Comparison of ENCODE assay signal across 14 cellular contexts in the genomic region with DNA sequence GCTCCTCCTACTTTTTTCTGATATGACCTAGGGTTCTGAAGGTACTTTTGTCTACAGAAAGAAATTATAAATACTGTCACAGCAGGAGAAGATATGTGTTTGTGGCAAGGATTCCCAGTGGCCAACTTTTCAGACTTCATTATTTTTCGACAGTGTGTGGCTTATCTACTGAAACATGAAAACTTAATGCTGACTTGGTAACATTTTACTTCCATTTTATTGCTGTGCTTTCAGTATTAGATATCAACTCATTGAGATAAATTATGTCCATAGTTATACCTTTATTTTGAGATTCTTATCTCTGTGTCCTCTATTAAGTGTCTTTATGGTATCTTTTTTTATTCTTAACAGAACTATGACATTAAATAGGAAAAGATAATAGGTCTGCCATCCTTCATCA.
A peak's percentile ranks its signal among the peaks of the same experiment; 100 is the strongest.
DNase-seq lines count a peak whose midpoint lies in the region; ATAC-seq and TF ChIP-seq lines count a peak whose summit lies in the region.
"Had no signal": no experiment of that assay in that cellular context is flagged by ENCODE, and none has a peak within 500 bp of the region (broad histone marks: within the 10 kb centered on the region; RNA-seq: fewer than 3 reads in every experiment).

No MANE protein-coding gene starts in this region.

- intact Hi-C loops in OCI-LY7 (cut with micrococcal nuclease; ENCODE audit: unreplicated experiment) = no loop called here
- intact Hi-C loops in body of pancreas (cut with DNase I) = no loop called here

- H3K4me1 ChIP-seq in ACC112 (ENCODE audit: control insufficient read depth, insufficient read depth, low read length, unreplicated experiment) (peaks cover 16% of the 10 kb centered on the region), HUES6 (ENCODE audit: control insufficient read depth, insufficient read depth, low read length) (peaks cover 42% of the 10 kb centered on the region), OCI-LY7 (ENCODE audit: insufficient read depth, low read length, poor library complexity, severe bottlenecking) (no peaks in the 10 kb centered on the region), endodermal cell (ENCODE audit: control insufficient read depth, insufficient read depth, low read length) (no peaks in the 10 kb centered on the region), body of pancreas (no peaks in the 10 kb centered on the region)
- H3K4me1 ChIP-seq: Caco-2 had no signal

- no peaks in the 10 kb centered on the region for H3K36me3 ChIP-seq in ACC112 (ENCODE audit: insufficient read depth, low read length)
- H3K36me3 ChIP-seq in HUES6 (ENCODE audit: control insufficient read depth, insufficient read depth, low read length) = no peaks in the 10 kb centered on the region
- H3K36me3 ChIP-seq in OCI-LY7 (ENCODE audit: insufficient read depth, low read length) = no peaks in the 10 kb centered on the region
- H3K36me3 ChIP-seq in endodermal cell (ENCODE audit: control insufficient read depth, insufficient read depth, low read length) = no peaks in the 10 kb centered on the region
- no peaks in the 10 kb centered on the region for H3K36me3 ChIP-seq in body of pancreas (replicated peaks in 1 of 2; ENCODE audit: insufficient read depth in 1 of 2, low read depth in 2 of 2)

- DNase-seq in OCI-LY7 (ENCODE audit: low spot score) (no peak), nephron progenitor cell (no peak), COLO668 (lab: John Stamatoyannopoulos, UW; ENCODE audit: unreplicated experiment) (no peak), endodermal cell (no peak), body of pancreas (no peak)
- DNase-seq: Caco-2; CD8-positive, alpha-beta T cell; DMS53; GF-D8; HCEC 1CT; KG1 had no signal

- H3K27ac Mint-ChIP-seq in nephron progenitor cell = peak overlapping the region; percentile 67
- no peak overlapping the region for H3K27ac Mint-ChIP-seq in endodermal cell
- H3K27ac Mint-ChIP-seq: CD14-positive monocyte; CD8-positive, alpha-beta T cell had no signal

- H3K27me3 ChIP-seq in ACC112 (ENCODE audit: insufficient read depth, low read length) = no peaks in the 10 kb centered on the region
- no peaks in the 10 kb centered on the region for H3K27me3 ChIP-seq in HUES6 (ENCODE audit: control insufficient read depth, insufficient read depth, low read length)
- H3K27me3 ChIP-seq in endodermal cell (ENCODE audit: control insufficient read depth, insufficient read depth, low read length, poor library complexity, severe bottlenecking) = no peaks in the 10 kb centered on the region
- H3K27me3 ChIP-seq in body of pancreas = no peaks in the 10 kb centered on the region

- H3K9me2 ChIP-seq in OCI-LY7 (ENCODE audit: insufficient read depth, low read length) = no peaks in the 10 kb centered on the region

- H4K20me1 ChIP-seq in OCI-LY7 (ENCODE audit: insufficient read depth, low read length) = no peaks in the 10 kb centered on the region

- TF ChIP-seq POLR2A in body of pancreas (IDR thresholded peaks at IDR 0.05) = no peak

- TF ChIP-seq CTCF in OCI-LY7 (conservative IDR thresholded peaks at IDR 0.05; ENCODE audit: low read length) (no peak), nephron progenitor cell (IDR thresholded peaks at IDR 0.05) (no peak), endodermal cell (conservative IDR thresholded peaks at IDR 0.05) (no peak), body of pancreas (IDR thresholded peaks at IDR 0.05) (no peak)

- H3K4me1 Mint-ChIP-seq in nephron progenitor cell = peaks cover 54% of the 10 kb centered on the region
- H3K4me1 Mint-ChIP-seq in endodermal cell = peaks cover 8% of the 10 kb centered on the region

- H2AFZ ChIP-seq in ACC112 (ENCODE audit: low read length, unreplicated experiment) = peak overlapping the region; percentile 17
- peak overlapping the region; percentile 52; the same call in 1 of the 2 replicates for H2AFZ ChIP-seq in OCI-LY7 (ENCODE audit: low read length)

- H3K27ac ChIP-seq in ACC112 (ENCODE audit: low read depth, low read length) (no peak overlapping the region), HUES6 (ENCODE audit: low read depth, low read length) (no peak overlapping the region), OCI-LY7 (ENCODE audit: low read depth, low read length, poor library complexity, severe bottlenecking) (no peak overlapping the region), endodermal cell (ENCODE audit: low read depth, low read length) (no peak overlapping the region), body of pancreas (no peak overlapping the region)

- H3K4me3 ChIP-seq in ACC112 (ENCODE audit: low read depth, low read length) (no peak overlapping the region), HUES6 (ENCODE audit: low read depth, low read length) (0 out of 2 replicates have a peak overlapping the region, but pooled peaks have one; percentile 18), OCI-LY7 (ENCODE audit: low read depth, low read length, poor library complexity, severe bottlenecking) (no peak overlapping the region), endodermal cell (ENCODE audit: low read length) (no peak overlapping the region), body of pancreas (no peak overlapping the region)

- no peak overlapping the region for H3K4me3 Mint-ChIP-seq in nephron progenitor cell
- no peak overlapping the region for H3K4me3 Mint-ChIP-seq in endodermal cell
- H3K4me3 Mint-ChIP-seq: CD14-positive monocyte; CD8-positive, alpha-beta T cell had no signal

- no peak overlapping the region for H3K4me2 ChIP-seq in OCI-LY7 (ENCODE audit: low read length)

- H3K27me3 Mint-ChIP-seq in nephron progenitor cell (ENCODE audit: low read depth, poor library complexity) (no peaks in the 10 kb centered on the region), endodermal cell (ENCODE audit: insufficient read depth) (no peaks in the 10 kb centered on the region)

- H3K9me3 ChIP-seq in HUES6 (ENCODE audit: control insufficient read depth, insufficient read depth, low read depth, low read length) (no peaks in the 10 kb centered on the region), OCI-LY7 (ENCODE audit: low read length) (no peaks in the 10 kb centered on the region), endodermal cell (ENCODE audit: control insufficient read depth, low read length) (no peaks in the 10 kb centered on the region), body of pancreas (no peaks in the 10 kb centered on the region)
- H3K9me3 ChIP-seq: Caco-2 had no signal

- no peaks in the 10 kb centered on the region for H3K36me3 Mint-ChIP-seq in nephron progenitor cell (ENCODE audit: low read depth)
- H3K36me3 Mint-ChIP-seq in endodermal cell (ENCODE audit: low read depth) = no peaks in the 10 kb centered on the region
- H3K36me3 Mint-ChIP-seq: CD14-positive monocyte; CD8-positive, alpha-beta T cell had no signal

- WGBS in endodermal cell (ENCODE audit: insufficient coverage in 1 of 2, insufficient read length in 1 of 2), 2 experiments = 100% methylated on average over 1 of the region's 1 CpG; no CpG with 5 or more reads in 1 of the 2 experiments
- 74 to 75% methylated on average over 1 of the region's 1 CpG for WGBS in body of pancreas, 2 donors

- CTCF ChIA-PET in OCI-LY7 (lab: Charles Lee; ENCODE audit: unreplicated experiment) = no interaction called here

- POLR2A ChIA-PET in OCI-LY7 (lab: Charles Lee) = interaction anchor here (0.7 kb wide), 1 partner anchor 19 kb away, joined by 3 read pairs; no protein-coding TSS in a partner anchor

- H3K9me3 Mint-ChIP-seq in nephron progenitor cell (no peaks in the 10 kb centered on the region), endodermal cell (no peaks in the 10 kb centered on the region)
- H3K9me3 Mint-ChIP-seq: CD8-positive, alpha-beta T cell had no signal

- no peak overlapping the region for H3K9ac ChIP-seq in HUES6 (ENCODE audit: low read length)
- H3K9ac ChIP-seq in endodermal cell (ENCODE audit: extremely low read depth, low read length, poor library complexity, severe bottlenecking) = no peak overlapping the region

- no peak for ATAC-seq in body of pancreas
- ATAC-seq: CD8-positive, alpha-beta T cell had no signal

- BruUV-seq in OCI-LY7 (replicated peaks; lab: Mats Ljungman, UMichigan) = no TSS peak

- H3K79me2 ChIP-seq in ACC112 (ENCODE audit: control insufficient read depth, insufficient read depth, low read length, unreplicated experiment) = no peaks in the 10 kb centered on the region
- no peaks in the 10 kb centered on the region for H3K79me2 ChIP-seq in OCI-LY7 (ENCODE audit: insufficient read depth, low read depth, low read length)
